14 cellular contexts compared by ENCODE assay signal in the genomic region with DNA sequence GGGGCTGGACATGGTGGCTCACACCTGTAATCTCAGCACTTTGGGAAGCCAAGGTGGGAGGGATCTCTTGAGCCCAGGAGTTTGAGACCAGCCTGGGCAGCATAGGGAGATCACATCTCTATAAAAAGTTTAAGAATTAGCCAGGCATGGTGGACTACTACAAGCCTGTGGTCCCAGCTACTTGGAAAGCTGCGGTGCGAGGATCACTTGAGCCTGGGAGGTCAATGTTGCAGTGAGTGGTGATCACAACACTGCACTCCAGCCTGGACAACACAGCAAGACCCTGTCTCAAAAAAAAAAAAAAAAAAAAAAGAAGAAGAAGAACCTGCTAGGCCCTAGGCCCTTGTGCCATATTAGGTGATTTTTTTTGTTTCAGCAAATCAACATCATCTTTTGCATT. TPM values are rescaled to one million over a fixed set of nuclear protein-coding genes. Genes with fewer than 3 reads are reported as not detected.
A peak's percentile ranks its signal among the peaks of the same experiment; 100 is the strongest.
DNase-seq lines count a peak whose midpoint lies in the region; ATAC-seq and TF ChIP-seq lines count a peak whose summit lies in the region.
"Had no signal": no experiment of that assay in that cellular context is flagged by ENCODE, and none has a peak within 500 bp of the region (broad histone marks: within the 10 kb centered on the region; RNA-seq: fewer than 3 reads in every experiment).

No MANE protein-coding gene starts in this region.

- TF ChIP-seq CTCF in left lung (IDR thresholded peaks at IDR 0.05) (no peak), uterus (IDR thresholded peaks at IDR 0.05) (no peak)

- DNase-seq in activated naive CD8-positive, alpha-beta T cell treated with anti-CD3 and anti-CD28 coated beads, Interleukin-2, amount 50 U/mL, for 24 hours = no peak
- no peak for DNase-seq in activated naive CD8-positive, alpha-beta T cell treated with anti-CD3 and anti-CD28 coated beads for 36 hours
- DNase-seq in SK-N-MC (ENCODE audit: low read depth, low spot score) (no peak), left lung (no peak), uterus (no peak)
- DNase-seq in activated T-cell treated with anti-CD3 and anti-CD28 coated beads, Interleukin-2, amount 50 U/mL, for 48 hours = no peak
- no peak for DNase-seq in activated CD4-positive, CD25-positive, alpha-beta regulatory T cell treated with anti-CD3 and anti-CD28 coated beads, Interleukin-2, amount 50 U/mL, for 72 hours
- DNase-seq: activated CD4-positive, alpha-beta T cell treated with anti-CD3 and anti-CD28 coated beads, Interleukin-2, amount 10 ng/mL, durations not matched to agents 24 days and 14 days; effector CD4-positive, alpha-beta T cell; GF-D8; NCI-H1436; stimulated activated CD4-positive, alpha-beta T cell treated with anti-CD3 and anti-CD28 coated beads, Interleukin-4, amount 100 ng/mL, for 4 hours; stimulated activated naive CD4-positive, alpha-beta T cell had no signal

- intact Hi-C loops in left lung (cut with DNase I) (no loop called here), uterus (cut with DNase I; ENCODE audit: low total_unique reads) (loop anchor here (5.0 kb wide), 1 partner anchor 189 kb away; a partner anchor contains a TSS)

- peaks cover 12% of the 10 kb centered on the region for H3K36me3 Mint-ChIP-seq in activated naive CD8-positive, alpha-beta T cell treated with anti-CD3 and anti-CD28 coated beads, Interleukin-2, amount 50 U/mL, for 24 hours (ENCODE audit: low read depth)
- H3K36me3 Mint-ChIP-seq in activated naive CD8-positive, alpha-beta T cell treated with anti-CD3 and anti-CD28 coated beads for 36 hours = peaks cover 23% of the 10 kb centered on the region

- no peak overlapping the region for H3K4me3 Mint-ChIP-seq in activated naive CD8-positive, alpha-beta T cell treated with anti-CD3 and anti-CD28 coated beads, Interleukin-2, amount 50 U/mL, for 24 hours
- H3K4me3 Mint-ChIP-seq in activated naive CD8-positive, alpha-beta T cell treated with anti-CD3 and anti-CD28 coated beads for 36 hours = no peak overlapping the region
- H3K4me3 Mint-ChIP-seq: activated CD4-positive, alpha-beta T cell treated with anti-CD3 and anti-CD28 coated beads, Interleukin-2, amount 10 ng/mL, durations not matched to agents 24 days and 14 days had no signal

- peak overlapping the region; percentile 58 for H3K9ac ChIP-seq in SK-N-MC (ENCODE audit: insufficient read length)

- H3K27ac Mint-ChIP-seq in activated naive CD8-positive, alpha-beta T cell treated with anti-CD3 and anti-CD28 coated beads, Interleukin-2, amount 50 U/mL, for 24 hours = no peak overlapping the region
- H3K27ac Mint-ChIP-seq in activated naive CD8-positive, alpha-beta T cell treated with anti-CD3 and anti-CD28 coated beads for 36 hours = no peak overlapping the region
- H3K27ac Mint-ChIP-seq: activated CD4-positive, alpha-beta T cell treated with anti-CD3 and anti-CD28 coated beads, Interleukin-2, amount 10 ng/mL, durations not matched to agents 24 days and 14 days had no signal

- ATAC-seq in activated naive CD8-positive, alpha-beta T cell treated with anti-CD3 and anti-CD28 coated beads, Interleukin-2, amount 50 U/mL, for 24 hours = peak; percentile 12
- ATAC-seq in left lung (no peak), HG02938 (IDR thresholded peaks at IDR 0.05; ENCODE audit: unreplicated experiment) (no peak)

- H3K4me1 Mint-ChIP-seq in activated naive CD8-positive, alpha-beta T cell treated with anti-CD3 and anti-CD28 coated beads, Interleukin-2, amount 50 U/mL, for 24 hours = peaks cover 16% of the 10 kb centered on the region
- H3K4me1 Mint-ChIP-seq in activated naive CD8-positive, alpha-beta T cell treated with anti-CD3 and anti-CD28 coated beads for 36 hours = peaks cover 12% of the 10 kb centered on the region

- no peak for TF ChIP-seq POLR2A in uterus (IDR thresholded peaks at IDR 0.05)

- H3K9me3 ChIP-seq in SK-N-MC (ENCODE audit: low read depth, low read length) (no peaks in the 10 kb centered on the region), left lung (no peaks in the 10 kb centered on the region), uterus (no peaks in the 10 kb centered on the region)

- H3K27ac ChIP-seq in SK-N-MC = peak overlapping the region; percentile 93
- H3K27ac ChIP-seq in left lung = peak overlapping the region; percentile 64 to 73
- peak overlapping the region; percentile 67 to 86 for H3K27ac ChIP-seq in uterus

- H3K4me1 ChIP-seq in left lung (peaks cover 12 to 26% of the 10 kb centered on the region in 2 donors), uterus (peaks cover 0 to 7% of the 10 kb centered on the region in 2 donors)

- no peaks in the 10 kb centered on the region for H3K27me3 Mint-ChIP-seq in activated naive CD8-positive, alpha-beta T cell treated with anti-CD3 and anti-CD28 coated beads, Interleukin-2, amount 50 U/mL, for 24 hours
- no peaks in the 10 kb centered on the region for H3K27me3 Mint-ChIP-seq in activated naive CD8-positive, alpha-beta T cell treated with anti-CD3 and anti-CD28 coated beads for 36 hours
- H3K27me3 Mint-ChIP-seq: activated CD4-positive, alpha-beta T cell treated with anti-CD3 and anti-CD28 coated beads, Interleukin-2, amount 10 ng/mL, durations not matched to agents 24 days and 14 days had no signal

- H3K9me3 Mint-ChIP-seq in activated naive CD8-positive, alpha-beta T cell treated with anti-CD3 and anti-CD28 coated beads, Interleukin-2, amount 50 U/mL, for 24 hours = no peaks in the 10 kb centered on the region
- peaks cover 1% of the 10 kb centered on the region for H3K9me3 Mint-ChIP-seq in activated naive CD8-positive, alpha-beta T cell treated with anti-CD3 and anti-CD28 coated beads for 36 hours
- H3K9me3 Mint-ChIP-seq: activated CD4-positive, alpha-beta T cell treated with anti-CD3 and anti-CD28 coated beads, Interleukin-2, amount 10 ng/mL, durations not matched to agents 24 days and 14 days had no signal

- no peaks in the 10 kb centered on the region for H3K27me3 ChIP-seq in left lung
- H3K27me3 ChIP-seq in uterus = no peaks in the 10 kb centered on the region

- H3K4me3 ChIP-seq in SK-N-MC = peak overlapping the region; percentile 39; the same call in 1 of the 2 replicates
- no peak overlapping the region for H3K4me3 ChIP-seq in left lung
- no peak overlapping the region for H3K4me3 ChIP-seq in uterus

- peaks cover 42% of the 10 kb centered on the region for H3K36me3 ChIP-seq in SK-N-MC (ENCODE audit: insufficient read depth, low read length)
- no peaks in the 10 kb centered on the region for H3K36me3 ChIP-seq in left lung
- no peaks in the 10 kb centered on the region for H3K36me3 ChIP-seq in uterus

RNA-seq across cellular contexts. Expression of a gene that starts 12.2 kb away (rescaled TPM):
- total RNA-seq in activated naive CD8-positive, alpha-beta T cell treated with anti-CD3 and anti-CD28 coated beads for 36 hours = 10 to 100 TPM; 32.5 to 39.7 TPM
- total RNA-seq in left lung (10 to 100 TPM; 27.1 to 31.3 TPM), uterus (1 to 10 TPM; 1.0 to 6.1 (median 2.9) TPM)

RNA-seq across cellular contexts. Expression of a gene that starts 37.5 kb away (rescaled TPM):
- 10 to 100 TPM; 59.7 to 60.8 TPM for total RNA-seq in activated naive CD8-positive, alpha-beta T cell treated with anti-CD3 and anti-CD28 coated beads for 36 hours
- total RNA-seq in left lung (100 to 1,000 TPM; 121 to 201 TPM), uterus (100 to 1,000 TPM; 123 to 191 (median 145) TPM)
